Comparison of ENCODE assay signal across 18 cellular contexts in genomic region chr1:38271116-38271633, GRCh38.
"Had no signal": no experiment of that assay in that cellular context is flagged by ENCODE, and none has a peak within 500 bp of the region (broad histone marks: within the 10 kb centered on the region; RNA-seq: fewer than 3 reads in every experiment).

No MANE protein-coding gene starts in this region.

- H3K4me1 ChIP-seq: foreskin keratinocyte, right lobe of liver, testis, vagina had no signal

- DNase-seq: activated CD4-positive, alpha-beta T cell treated with anti-CD3 and anti-CD28 coated beads, Interleukin-2, amount 10 ng/mL, durations not matched to agents 7 days and 5 days; activated CD4-positive, CD25-positive, alpha-beta regulatory T cell treated with anti-CD3 and anti-CD28 coated beads, Interleukin-2, amount 50 U/mL, for 72 hours; activated CD8-positive, alpha-beta T cell treated with anti-CD3 and anti-CD28 coated beads, Interleukin-2, amount 10 ng/mL, durations not matched to agents 7 days and 5 days; activated gamma-delta T cell; activated naive CD4-positive, alpha-beta T cell treated with anti-CD3 and anti-CD28 coated beads, Interleukin-2, amount 50 U/mL, for 16 hours; activated naive CD8-positive, alpha-beta T cell treated with anti-CD3 and anti-CD28 coated beads, Interleukin-2, amount 50 U/mL, for 24 hours; effector CD4-positive, alpha-beta T cell; erythroblast; foreskin keratinocyte; occipital lobe; right lobe of liver; small intestine; stimulated activated CD4-positive, alpha-beta T cell treated with anti-CD3 and anti-CD28 coated beads, Interleukin-15, amount 100 ng/mL, for 24 hours; stimulated activated CD8-positive, alpha-beta memory T cell treated with anti-CD3 and anti-CD28 coated beads, Interleukin-4, amount 100 ng/mL, for 48 hours; stimulated activated naive CD4-positive, alpha-beta T cell; testis had no signal

- H3K27me3 ChIP-seq: foreskin keratinocyte, right lobe of liver, testis, vagina had no signal

- H3K4me3 ChIP-seq: right lobe of liver, testis, vagina had no signal

- H3K36me3 ChIP-seq: right lobe of liver, vagina had no signal

- H3K9me3 ChIP-seq: right lobe of liver, testis, vagina had no signal

- FAIRE-seq: small intestine had no signal

- H3K27ac ChIP-seq: foreskin keratinocyte, right lobe of liver, testis, vagina, VCaP had no signal
